11 cellular contexts compared by ENCODE assay signal in the genomic region with DNA sequence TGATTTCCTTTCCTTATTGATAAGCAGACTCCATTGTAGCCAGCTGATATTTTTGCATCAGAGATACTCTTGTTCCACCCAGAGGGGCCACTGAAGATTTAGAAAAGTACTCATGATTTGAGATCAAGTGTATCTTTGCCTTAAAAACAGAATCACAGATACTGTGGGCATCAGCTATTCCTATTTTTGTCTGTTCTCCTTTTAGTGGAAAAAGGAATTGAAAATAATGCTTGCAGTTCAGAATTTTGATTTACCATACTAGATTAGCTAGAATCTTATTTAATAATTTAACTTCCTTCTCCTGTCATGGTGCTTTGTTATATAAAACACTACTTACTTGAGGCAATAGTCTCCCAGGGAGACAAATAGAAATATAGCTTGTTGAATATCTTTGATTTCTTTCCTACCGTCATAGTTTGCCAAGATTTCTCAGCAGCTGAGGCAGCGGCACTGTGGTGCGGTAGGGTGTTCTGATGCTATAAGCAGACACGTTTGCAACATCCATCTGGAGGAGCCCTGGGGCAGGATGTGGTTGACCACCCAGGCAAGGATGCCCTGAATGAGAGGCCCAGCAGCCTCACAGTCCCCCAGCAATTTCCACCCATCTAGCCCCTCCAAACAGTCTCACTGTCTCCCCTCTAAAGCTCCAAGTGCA. TPM values are rescaled to one million over a fixed set of nuclear protein-coding genes. Genes with fewer than 3 reads are reported as not detected.
A peak's percentile ranks its signal among the peaks of the same experiment; 100 is the strongest.
DNase-seq lines count a peak whose midpoint lies in the region; ATAC-seq and TF ChIP-seq lines count a peak whose summit lies in the region.
"Had no signal": no experiment of that assay in that cellular context is flagged by ENCODE, and none has a peak within 500 bp of the region (broad histone marks: within the 10 kb centered on the region; RNA-seq: fewer than 3 reads in every experiment).

No MANE protein-coding gene starts in this region.

- H3K9me3 ChIP-seq in BLaER1 treated with 17β-estradiol and CSF1 and Interleukin-3, amounts not matched to agents 10 nM and 100 nM (replicated peaks in 1 of 11), result peaks cover 0 to 6% (median 0%) of the 10 kb centered on the region in 11 experiments; a peak in 1 of 22 replicates
- H3K9me3 ChIP-seq in T-helper 17 cell (ENCODE audit: control insufficient read depth, low read length, poor library complexity, severe bottlenecking), result no peaks in the 10 kb centered on the region
- no peaks in the 10 kb centered on the region for H3K9me3 ChIP-seq in lower lobe of right lung

- H3K4me1 ChIP-seq in BLaER1 treated with 17β-estradiol and CSF1 and Interleukin-3, amounts not matched to agents 10 nM and 100 nM, result peaks cover 32 to 95% (median 61%) of the 10 kb centered on the region in 10 experiments
- H3K4me1 ChIP-seq in lower lobe of right lung, result peaks cover 27% of the 10 kb centered on the region

- no peak overlapping the region for H3K4me3 Mint-ChIP-seq in T-helper 17 cell
- H3K4me3 Mint-ChIP-seq: CD4-positive, alpha-beta memory T cell had no signal

- intact Hi-C loops in lower lobe of right lung (cut with DNase I), result no loop called here

- peak overlapping the region; percentile 41 to 91 (median 85); a peak in 20 of 22 replicates for H3K9ac ChIP-seq in BLaER1 treated with 17β-estradiol and CSF1 and Interleukin-3, amounts not matched to agents 10 nM and 100 nM

- peak overlapping the region; percentile 16 for H3K27ac Mint-ChIP-seq in T-helper 17 cell
- H3K27ac Mint-ChIP-seq: CD4-positive, alpha-beta memory T cell had no signal

- peak overlapping the region in 8 of 10 experiments; percentile 7 to 54 (median 32); a peak in 10 of 20 replicates for H3K4me3 ChIP-seq in BLaER1 treated with 17β-estradiol and CSF1 and Interleukin-3, amounts not matched to agents 10 nM and 100 nM
- H3K4me3 ChIP-seq in lower lobe of right lung, result no peak overlapping the region

- no peaks in the 10 kb centered on the region for H4K20me1 ChIP-seq in BLaER1 treated with 17β-estradiol and CSF1 and Interleukin-3, amounts not matched to agents 10 nM and 100 nM

- DNase-seq in T-helper 17 cell, result no peak
- DNase-seq in lower lobe of right lung, result peak; percentile 69
- no peak for DNase-seq in EL
- DNase-seq in effector CD8-positive, alpha-beta T cell (lab: John Stamatoyannopoulos, UW), result no peak
- DNase-seq: activated effector memory CD4-positive, alpha-beta T cell treated with anti-CD3 and anti-CD28 coated beads, Interleukin-2, amount 50 U/mL, for 16 hours; CD4-positive, alpha-beta memory T cell; NCI-H1417 treated with DMSO at 0.1 percent for 48 hours had no signal

- H3K36me3 Mint-ChIP-seq in T-helper 17 cell (ENCODE audit: low read depth), result peaks cover 3% of the 10 kb centered on the region

- no peaks in the 10 kb centered on the region for H3K27me3 Mint-ChIP-seq in T-helper 17 cell
- H3K27me3 Mint-ChIP-seq: CD4-positive, alpha-beta memory T cell had no signal

- peaks cover 0 to 30% (median 17%) of the 10 kb centered on the region in 11 experiments; a peak in 15 of 22 replicates for H3K36me3 ChIP-seq in BLaER1 treated with 17β-estradiol and CSF1 and Interleukin-3, amounts not matched to agents 10 nM and 100 nM
- peaks cover 21% of the 10 kb centered on the region for H3K36me3 ChIP-seq in lower lobe of right lung

- peak; percentile 49 for ATAC-seq in GM21786 (IDR thresholded peaks at IDR 0.05; ENCODE audit: unreplicated experiment)
- no peak for ATAC-seq in T-helper 17 cell
- peak; percentile 48 to 82 for ATAC-seq in lower lobe of right lung
- no peak for ATAC-seq in GM21737 (IDR thresholded peaks at IDR 0.05; ENCODE audit: unreplicated experiment)
- no peak for ATAC-seq in GM21447 (IDR thresholded peaks at IDR 0.05; ENCODE audit: unreplicated experiment)

- H3K4me1 Mint-ChIP-seq in T-helper 17 cell, result peaks cover 11% of the 10 kb centered on the region

- H3K4me2 ChIP-seq in BLaER1 treated with 17β-estradiol and CSF1 and Interleukin-3, amounts not matched to agents 10 nM and 100 nM, result peak overlapping the region; percentile 72 to 95 (median 85)

- H3K27ac ChIP-seq in BLaER1 treated with 17β-estradiol and CSF1 and Interleukin-3, amounts not matched to agents 10 nM and 100 nM, result peak overlapping the region; percentile 73 to 99 (median 95)
- peak overlapping the region; percentile 33 for H3K27ac ChIP-seq in lower lobe of right lung

- TF ChIP-seq CTCF in lower lobe of right lung (IDR thresholded peaks at IDR 0.05), result no peak

- H3K27me3 ChIP-seq in BLaER1 treated with 17β-estradiol and CSF1 and Interleukin-3, amounts not matched to agents 10 nM and 100 nM, result no peaks in the 10 kb centered on the region
- no peaks in the 10 kb centered on the region for H3K27me3 ChIP-seq in lower lobe of right lung (ENCODE audit: low read depth)

RNA-seq across cellular contexts. Expression of a gene that starts 47.0 kb away (rescaled TPM):
- total RNA-seq in T-helper 17 cell, result 10 to 100 TPM; 15.3 to 16.2 TPM
- 42.5 TPM for total RNA-seq in lower lobe of right lung

Comparison
In these comparisons a context has a peak if more than half of its experiments do, and no peak if none do; other contexts are left out.
1. ATAC-seq: peak in GM21786 (single experiment) and lower lobe of right lung (2 of 2); none in T-helper 17 cell (single experiment), GM21737 (single experiment) and GM21447 (single experiment).